In the genomic region with DNA sequence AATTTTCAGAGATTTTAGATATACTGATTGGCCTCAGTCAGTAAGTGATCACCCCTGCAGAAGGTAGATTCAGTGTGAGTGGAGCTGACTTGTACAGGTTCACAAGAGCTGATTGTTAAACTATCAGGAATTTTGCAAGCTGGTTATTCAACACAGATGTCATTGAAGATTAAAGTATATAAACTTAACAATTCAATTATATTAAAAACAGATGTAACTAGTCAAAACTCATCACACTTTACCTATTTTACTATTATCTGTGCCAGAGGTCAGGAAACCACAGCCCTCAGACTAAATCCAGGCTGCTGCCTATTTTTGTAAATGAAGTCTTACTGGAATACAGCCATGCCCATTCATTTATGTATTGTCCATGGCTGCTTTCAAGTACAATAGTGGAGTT, we compare ENCODE assay signal across 4 cellular contexts.
"Had no signal": no experiment of that assay in that cellular context is flagged by ENCODE, and none has a peak within 500 bp of the region (broad histone marks: within the 10 kb centered on the region; RNA-seq: fewer than 3 reads in every experiment).

No MANE protein-coding gene starts in this region.

- DNase-seq: KBM-7 had no signal

- ATAC-seq: GM23338, HCT116, HepG2 had no signal
